ENCODE assay signal across 7 cellular contexts in the genomic region with DNA sequence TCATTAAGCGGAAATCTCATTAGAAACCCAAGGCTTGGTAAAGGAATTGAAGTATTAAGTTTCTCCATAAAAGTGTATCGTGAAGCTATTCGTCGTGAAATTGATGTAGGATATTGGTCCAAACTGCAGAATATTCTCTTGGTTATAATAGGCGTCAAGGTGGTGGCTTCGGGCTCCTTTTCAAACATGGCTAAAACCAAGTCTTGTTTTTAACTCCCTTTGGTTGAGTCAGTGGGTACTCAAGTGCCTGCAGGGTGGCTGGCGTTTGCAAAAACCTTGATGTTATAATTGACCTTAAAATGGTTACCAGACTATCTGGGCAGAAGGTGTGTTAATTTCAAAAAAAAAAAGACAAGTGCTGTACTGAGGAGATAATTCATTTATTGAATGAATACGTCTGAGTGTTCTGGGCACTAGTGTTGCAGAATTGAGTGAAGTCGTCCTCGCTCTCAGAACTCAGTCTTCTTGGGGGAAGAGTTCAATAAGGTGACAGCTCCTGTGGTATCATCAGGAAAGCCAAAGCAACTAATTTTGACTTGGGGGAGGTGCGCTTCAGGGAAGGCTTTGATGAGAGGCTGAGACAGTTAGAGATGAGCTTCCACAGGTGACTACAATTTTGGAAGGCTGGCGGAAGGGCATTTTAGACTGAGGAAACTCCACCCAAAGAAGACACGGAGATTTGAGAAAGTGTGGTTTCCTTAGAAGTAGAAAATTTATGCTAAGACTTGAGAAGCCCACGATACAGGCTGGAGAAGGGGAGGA. TPM values are rescaled to one million over a fixed set of nuclear protein-coding genes. Genes with fewer than 3 reads are reported as not detected.
DNase-seq lines count a peak whose midpoint lies in the region; ATAC-seq and TF ChIP-seq lines count a peak whose summit lies in the region.

No MANE protein-coding gene starts in this region.

- H3K79me2 ChIP-seq in smooth muscle cell (ENCODE audit: low read depth), result peaks cover 55% of the 10 kb centered on the region

- peak overlapping the region; percentile 98 for H3K4me3 Mint-ChIP-seq in activated CD4-positive, alpha-beta memory T cell treated with anti-CD3 and anti-CD28 coated beads, Interleukin-2, amount 10 ng/mL, durations not matched to agents 7 days and 5 days

- POLR2A ChIA-PET in activated CD4-positive, alpha-beta memory T cell treated with anti-CD3 and anti-CD28 coated beads, Interleukin-2, amount 10 ng/mL, durations not matched to agents 7 days and 5 days (lab: Charles Lee), result interaction anchor here (1.1 to 4.3 kb wide), 6 partner anchors 8 to 59 kb away, joined by 3 to 22 read pairs (median 8); partner anchors contain the start of gene FBXO22

- 44% methylated on average over 14 of the region's 14 CpGs for WGBS in HUES64
- 22 to 40% methylated on average over 11 to 14 of the region's 14 CpGs for WGBS in gastroesophageal sphincter (ENCODE audit: low coverage in 1 of 2), 2 donors
- WGBS in smooth muscle cell (ENCODE audit: low lambda C conversion rate), result 47% methylated on average over 14 of the region's 14 CpGs

- H3K27me3 ChIP-seq in HUES64 (ENCODE audit: insufficient read depth, low read length) (peaks cover 20% of the 10 kb centered on the region), gastroesophageal sphincter (no peaks in the 10 kb centered on the region), smooth muscle cell (ENCODE audit: low read depth) (no peaks in the 10 kb centered on the region)

- TF ChIP-seq POLR2A in gastroesophageal sphincter (IDR thresholded peaks at IDR 0.05), result no peak

- no peak overlapping the region for H3K27ac ChIP-seq in HUES64 (ENCODE audit: low read depth, low read length)
- peak overlapping the region; percentile 72 to 92 (median 90) for H3K27ac ChIP-seq in gastroesophageal sphincter
- H3K27ac ChIP-seq in smooth muscle cell (ENCODE audit: low read depth), result peak overlapping the region; percentile 69

- H3K4me1 ChIP-seq in HUES64 (ENCODE audit: insufficient read depth, low read length), result peaks cover 35% of the 10 kb centered on the region
- H3K4me1 ChIP-seq in gastroesophageal sphincter, result peaks cover 0 to 78% (median 23%) of the 10 kb centered on the region in 3 donors
- peaks cover 22% of the 10 kb centered on the region for H3K4me1 ChIP-seq in smooth muscle cell (ENCODE audit: low read depth)

- H3K9me3 ChIP-seq in HUES64 (ENCODE audit: insufficient read depth, low read depth, low read length), result no peaks in the 10 kb centered on the region
- no peaks in the 10 kb centered on the region for H3K9me3 ChIP-seq in gastroesophageal sphincter
- H3K9me3 ChIP-seq in smooth muscle cell (replicated peaks; ENCODE audit: low read depth), result no peaks in the 10 kb centered on the region

- H3K36me3 Mint-ChIP-seq in activated CD4-positive, alpha-beta memory T cell treated with anti-CD3 and anti-CD28 coated beads, Interleukin-2, amount 10 ng/mL, durations not matched to agents 7 days and 5 days (ENCODE audit: low read depth), result peaks cover 50% of the 10 kb centered on the region

- no peaks in the 10 kb centered on the region for H3K9me3 Mint-ChIP-seq in activated CD4-positive, alpha-beta memory T cell treated with anti-CD3 and anti-CD28 coated beads, Interleukin-2, amount 10 ng/mL, durations not matched to agents 7 days and 5 days

- DNase-seq in activated CD4-positive, alpha-beta memory T cell treated with anti-CD3 and anti-CD28 coated beads, Interleukin-2, amount 10 ng/mL, durations not matched to agents 7 days and 5 days, result peak; percentile 24
- DNase-seq in smooth muscle cell (lab: John Stamatoyannopoulos, UW; ENCODE audit: unreplicated experiment) (no peak), NCI-H128 (lab: John Stamatoyannopoulos, UW; ENCODE audit: unreplicated experiment) (no peak), NCI-H1694 (lab: John Stamatoyannopoulos, UW) (no peak), NCI-H146 treated with DMSO at 0.1 percent for 48 hours (lab: John Stamatoyannopoulos, UW; ENCODE audit: unreplicated experiment) (no peak)

- H3K9ac ChIP-seq in HUES64 (ENCODE audit: low read depth, low read length) (peak overlapping the region; percentile 98), smooth muscle cell (ENCODE audit: low read depth) (peak overlapping the region; percentile 82)

- H3K4me1 Mint-ChIP-seq in activated CD4-positive, alpha-beta memory T cell treated with anti-CD3 and anti-CD28 coated beads, Interleukin-2, amount 10 ng/mL, durations not matched to agents 7 days and 5 days, result peaks cover 57% of the 10 kb centered on the region

- peaks cover 57% of the 10 kb centered on the region for H4K20me1 ChIP-seq in smooth muscle cell (ENCODE audit: low read depth)

- CTCF ChIA-PET in activated CD4-positive, alpha-beta memory T cell treated with anti-CD3 and anti-CD28 coated beads, Interleukin-2, amount 10 ng/mL, durations not matched to agents 7 days and 5 days (lab: Charles Lee), result interaction anchor here (0.5 to 5.8 kb wide), 3 partner anchors 28 to 45 kb away, joined by 3 to 29 read pairs (median 3); no protein-coding TSS in a partner anchor

- H3K4me3 ChIP-seq in HUES64 (ENCODE audit: low read length), result peak overlapping the region; percentile 96
- peak overlapping the region; percentile 74 to 76 for H3K4me3 ChIP-seq in gastroesophageal sphincter
- peak overlapping the region; percentile 98 for H3K4me3 ChIP-seq in smooth muscle cell

- TF ChIP-seq EP300 in gastroesophageal sphincter (IDR thresholded peaks at IDR 0.05), result no peak

- H3K4me2 ChIP-seq in smooth muscle cell, result peak overlapping the region; percentile 97

- peaks cover 18% of the 10 kb centered on the region for H3K27me3 Mint-ChIP-seq in activated CD4-positive, alpha-beta memory T cell treated with anti-CD3 and anti-CD28 coated beads, Interleukin-2, amount 10 ng/mL, durations not matched to agents 7 days and 5 days

- peak overlapping the region; percentile 96 for H3K27ac Mint-ChIP-seq in activated CD4-positive, alpha-beta memory T cell treated with anti-CD3 and anti-CD28 coated beads, Interleukin-2, amount 10 ng/mL, durations not matched to agents 7 days and 5 days

- peak overlapping the region; percentile 91 for H2AFZ ChIP-seq in smooth muscle cell (ENCODE audit: low read depth)

- H3K36me3 ChIP-seq in HUES64 (ENCODE audit: insufficient read depth, low read length) (peaks cover 9% of the 10 kb centered on the region; the same call in 1 of the 2 replicates), gastroesophageal sphincter (no peaks in the 10 kb centered on the region), smooth muscle cell (ENCODE audit: low read depth) (no peaks in the 10 kb centered on the region)

- no peak for ATAC-seq in gastroesophageal sphincter

- H3F3A ChIP-seq in smooth muscle cell (ENCODE audit: low read depth), result peaks cover 36% of the 10 kb centered on the region

- TF ChIP-seq CTCF in gastroesophageal sphincter (IDR thresholded peaks at IDR 0.05) (no peak), smooth muscle cell (IDR thresholded peaks at IDR 0.05; ENCODE audit: borderline replicate concordance, insufficient read depth, poor library complexity, severe bottlenecking) (no peak)

RNA-seq across cellular contexts. Expression of gene UBE2Q2, which starts 1.6 kb away (rescaled TPM):
- 15.9 TPM for polyA plus RNA-seq in HUES64 (2013, experiment 1 of 2)
- polyA plus RNA-seq in HUES64 (2013, experiment 2 of 2), result 20.0 TPM
- total RNA-seq in activated CD4-positive, alpha-beta memory T cell treated with anti-CD3 and anti-CD28 coated beads, Interleukin-2, amount 10 ng/mL, durations not matched to agents 7 days and 5 days, result 10 to 100 TPM; 49.6 to 53.7 TPM
- total RNA-seq in gastroesophageal sphincter (10 to 100 TPM; 50.6 to 92.2 (median 65.5) TPM), smooth muscle cell (44.7 and 65.1 TPM in 2 replicates)
- 32.6 and 32.8 TPM in 2 replicates for polyA plus RNA-seq in smooth muscle cell

RNA-seq across cellular contexts. Expression of gene FBXO22, which starts 58.9 kb away (rescaled TPM):
- 34.2 TPM for polyA plus RNA-seq in HUES64 (2013, experiment 1 of 2)
- polyA plus RNA-seq in HUES64 (2013, experiment 2 of 2), result 39.1 TPM
- total RNA-seq in activated CD4-positive, alpha-beta memory T cell treated with anti-CD3 and anti-CD28 coated beads, Interleukin-2, amount 10 ng/mL, durations not matched to agents 7 days and 5 days, result 10 to 100 TPM; 32.5 to 33.1 TPM
- 10 to 100 TPM; 12.9 to 25.5 (median 19.1) TPM for total RNA-seq in gastroesophageal sphincter
- 51.5 and 55.9 TPM in 2 replicates for total RNA-seq in smooth muscle cell
- polyA plus RNA-seq in smooth muscle cell, result 60.1 and 70.4 TPM in 2 replicates
